ENCODE assay signal across 8 cellular contexts in genomic region chr15:78709263-78709882, GRCh38.
DNase-seq lines count a peak whose midpoint lies in the region; ATAC-seq and TF ChIP-seq lines count a peak whose summit lies in the region.

No MANE protein-coding gene starts in this region.

- peak overlapping the region in 1 of 4 donors; percentile 13 for H3K4me3 ChIP-seq in upper lobe of left lung

- no peak for TF ChIP-seq EP300 in Ishikawa (IDR thresholded peaks at IDR 0.05; ENCODE audit: borderline replicate concordance)
- no peak for TF ChIP-seq EP300 in upper lobe of left lung (IDR thresholded peaks at IDR 0.05)

- no peaks in the 10 kb centered on the region for H3K27me3 ChIP-seq in upper lobe of left lung

- TF ChIP-seq POLR2A in upper lobe of left lung (IDR thresholded peaks at IDR 0.05), result no peak

- intact Hi-C loops in posterior cingulate gyrus (cut with DNase I), result loop anchor here (1.0 to 2.0 kb wide), 2 partner anchors 71 to 91 kb away; no protein-coding TSS in a partner anchor

- peak; percentile 98 for TF ChIP-seq RAD21 in Ishikawa (IDR thresholded peaks at IDR 0.05; ENCODE audit: low read depth)

- TF ChIP-seq CTCF in upper lobe of left lung (IDR thresholded peaks at IDR 0.05), result peak; percentile 83 to 93 (median 90)

- H3K4me1 ChIP-seq in upper lobe of left lung, result peaks cover 0 to 7% (median 6%) of the 10 kb centered on the region in 4 donors

- ATAC-seq in upper lobe of left lung (ENCODE audit: low FRiP score in 2 of 2), result peak; percentile 89 to 96

- H3K9me3 ChIP-seq in upper lobe of left lung, result no peaks in the 10 kb centered on the region

- H3K36me3 ChIP-seq in upper lobe of left lung, result no peaks in the 10 kb centered on the region

- no peak overlapping the region for H3K27ac ChIP-seq in upper lobe of left lung

- DNase-seq in NCI-H748 (lab: John Stamatoyannopoulos, UW; ENCODE audit: unreplicated experiment) (peak; percentile 60), NCI-H748 treated with DMSO at 0.1 percent for 48 hours (lab: John Stamatoyannopoulos, UW) (no peak), SK-N-DZ (ENCODE audit: low spot score) (peak; percentile 88), glomerular visceral epithelial cell (ENCODE audit: extremely low spot score) (peak; percentile 64), posterior cingulate gyrus (peak; percentile 28 to 95 (median 72)), upper lobe of left lung (peak; percentile 69 to 87)
- peak; percentile 41 for DNase-seq in activated gamma-delta T cell treated with anti-CD3 and anti-CD28 coated beads, Interleukin-2, amount 50 U/mL, for 16 hours (ENCODE audit: low read depth)

- WGBS in upper lobe of left lung, 2 donors, result 10 to 11% methylated on average over 18 to 21 of the region's 21 CpGs

TF ChIP-seq in Ishikawa, 13 proteins besides CTCF, POLR2A, EP300 and RAD21:
- no peak for TF ChIP-seq NFIC (IDR thresholded peaks at IDR 0.05)
- TF ChIP-seq TCF12 (IDR thresholded peaks at IDR 0.05; ENCODE audit: low read depth), result no peak
- TF ChIP-seq ZBTB7A (IDR thresholded peaks at IDR 0.05; ENCODE audit: low read depth), result no peak
- TF ChIP-seq CEBPB (IDR thresholded peaks at IDR 0.05), result no peak
- no peak for TF ChIP-seq YY1 (IDR thresholded peaks at IDR 0.05; ENCODE audit: low read depth)
- no peak for TF ChIP-seq MAX (IDR thresholded peaks at IDR 0.05)
- TF ChIP-seq CREB1 (IDR thresholded peaks at IDR 0.05; ENCODE audit: low read depth), result no peak
- TF ChIP-seq FOXM1 (IDR thresholded peaks at IDR 0.05; ENCODE audit: borderline replicate concordance, low read depth), result no peak
- no peak for TF ChIP-seq EGR1 (IDR thresholded peaks at IDR 0.05)
- no peak for TF ChIP-seq REST (IDR thresholded peaks at IDR 0.05; ENCODE audit: low read depth)
- no peak for TF ChIP-seq TEAD4 (IDR thresholded peaks at IDR 0.05)
- no peak for TF ChIP-seq TAF1 (IDR thresholded peaks at IDR 0.05; ENCODE audit: low read depth)
- TF ChIP-seq USF1 (IDR thresholded peaks at IDR 0.05), result no peak
TF ChIP-seq in Ishikawa: peak in this region for 0.
